ENCODE assay signal across 18 cellular contexts in genomic region chr5:101662263-101662662, GRCh38.
DNase-seq lines count a peak whose midpoint lies in the region; ATAC-seq and TF ChIP-seq lines count a peak whose summit lies in the region.
"Had no signal": no experiment of that assay in that cellular context is flagged by ENCODE, and none has a peak within 500 bp of the region (broad histone marks: within the 10 kb centered on the region; RNA-seq: fewer than 3 reads in every experiment).

No MANE protein-coding gene starts in this region.

- no peak for TF ChIP-seq RAD21 in SK-N-SH (IDR thresholded peaks at IDR 0.05; ENCODE audit: low read length)

- peak in 1 of 2 experiments; percentile 58; a peak in 1 of 4 replicates for TF ChIP-seq EP300 in SK-N-SH (IDR thresholded peaks at IDR 0.05; ENCODE audit: borderline replicate concordance in 1 of 2, low read depth in 1 of 2, low read length in 1 of 2)

- H3K4me3 ChIP-seq in BE2C (ENCODE audit: low read depth, low read length) = no peak overlapping the region
- H3K4me3 ChIP-seq in SK-N-SH (ENCODE audit: low read depth in 2 of 2, low read length in 1 of 2) = no peak overlapping the region
- H3K4me3 ChIP-seq: A549, BLaER1 had no signal

- H3K36me3 ChIP-seq in BE2C (no peaks in the 10 kb centered on the region), SK-N-SH (replicated peaks in 1 of 2; ENCODE audit: control insufficient read depth in 1 of 2, insufficient read depth in 2 of 2, low read length in 1 of 2) (no peaks in the 10 kb centered on the region)
- H3K36me3 ChIP-seq: BLaER1 had no signal

- H4K20me1 ChIP-seq in SK-N-SH (ENCODE audit: insufficient read depth) = no peaks in the 10 kb centered on the region
- H4K20me1 ChIP-seq: BLaER1 had no signal

- no peak for ATAC-seq in HG03039 (IDR thresholded peaks at IDR 0.05; ENCODE audit: unreplicated experiment)
- ATAC-seq: A549 had no signal

- no peak overlapping the region for H3K4me2 ChIP-seq in SK-N-SH
- H3K4me2 ChIP-seq: BLaER1 had no signal

- no peaks in the 10 kb centered on the region for H3K27me3 ChIP-seq in BE2C
- H3K27me3 ChIP-seq in SK-N-SH (ENCODE audit: insufficient read depth) = no peaks in the 10 kb centered on the region
- H3K27me3 ChIP-seq: BLaER1 had no signal

- H3K4me1 ChIP-seq in BE2C (peaks cover 48% of the 10 kb centered on the region), SK-N-SH (ENCODE audit: control insufficient read depth in 1 of 2, insufficient read depth in 2 of 2, low read depth in 1 of 2, low read length in 1 of 2) (no peaks in the 10 kb centered on the region; a peak in 1 of 4 replicates)
- H3K4me1 ChIP-seq: BLaER1 had no signal

- no peaks in the 10 kb centered on the region for H3K79me2 ChIP-seq in SK-N-SH (ENCODE audit: insufficient read depth)

- no peak overlapping the region for H2AFZ ChIP-seq in SK-N-SH (ENCODE audit: low read depth)

- peak; percentile 16 for DNase-seq in NCI-H1105 treated with DMSO at 0.1 percent for 48 hours (lab: John Stamatoyannopoulos, UW)
- DNase-seq in NCI-H1105 (lab: John Stamatoyannopoulos, UW) = no peak
- DNase-seq in BE2C = peak; percentile 35
- no peak for DNase-seq in SK-N-SH
- DNase-seq in activated CD4-positive, alpha-beta T cell treated with anti-CD3 and anti-CD28 coated beads, Interleukin-2, amount 50 U/mL, for 4 hours = no peak
- DNase-seq: AML-193; C1 segment of cervical spinal cord; Caco-2; Calu3; CD4-positive, alpha-beta memory T cell; CD4-positive, CD25-positive, alpha-beta regulatory T cell; CD8-positive, alpha-beta memory T cell; DMS79 treated with DMSO at 0.1 percent for 48 hours; GF-D8 had no signal

- no peak overlapping the region for H3K27ac ChIP-seq in SK-N-SH (ENCODE audit: low read depth in 2 of 2, low read length in 1 of 2)
- H3K27ac ChIP-seq: 22Rv1, A549, BLaER1 had no signal

- no peaks in the 10 kb centered on the region for H3F3A ChIP-seq in SK-N-SH (replicated peaks; ENCODE audit: insufficient read depth)

- no peaks in the 10 kb centered on the region for H3K9me2 ChIP-seq in SK-N-SH

- TF ChIP-seq CTCF in BE2C (IDR thresholded peaks at IDR 0.05; ENCODE audit: low read depth, low read length) (no peak), SK-N-SH (IDR thresholded peaks at IDR 0.05) (no peak)

- CTCF ChIA-PET in SK-N-SH (lab: Yijun Ruan, JAX) = interaction anchor here (1.3 kb wide), 1 partner anchor 16 kb away, joined by 4 read pairs; no protein-coding TSS in a partner anchor

- POLR2A ChIA-PET in SK-N-SH (lab: Yijun Ruan, JAX) = no interaction called here

- H3K9me3 ChIP-seq in BE2C (no peaks in the 10 kb centered on the region), SK-N-SH (no peaks in the 10 kb centered on the region)
- H3K9me3 ChIP-seq: A549, BLaER1, Caco-2 had no signal

- H3K9ac ChIP-seq in SK-N-SH = no peak overlapping the region
- H3K9ac ChIP-seq: BLaER1 had no signal

TF ChIP-seq in SK-N-SH, 30 proteins besides CTCF, POLR2A, EP300 and RAD21:
- no peak for TF ChIP-seq USF1 (IDR thresholded peaks at IDR 0.05; ENCODE audit: borderline replicate concordance, low read depth)
- no peak for TF ChIP-seq NFIC (IDR thresholded peaks at IDR 0.05; ENCODE audit: borderline replicate concordance)
- TF ChIP-seq FOXM1 (IDR thresholded peaks at IDR 0.05; ENCODE audit: low read depth) = no peak
- TF ChIP-seq YY1 (IDR thresholded peaks at IDR 0.05; ENCODE audit: low read depth) = no peak
- TF ChIP-seq TEAD4 (IDR thresholded peaks at IDR 0.05; ENCODE audit: borderline replicate concordance, insufficient read depth) = no peak
- peak; percentile 61 for TF ChIP-seq GATA2 (CRISPR knock-in tag; IDR thresholded peaks at IDR 0.05)
- TF ChIP-seq CHD2 (IDR thresholded peaks at IDR 0.05; ENCODE audit: low read length, partially characterized antibody) = no peak
- peak; percentile 62 for TF ChIP-seq RCOR1 (IDR thresholded peaks at IDR 0.05; ENCODE audit: low read length)

Comparison
In these comparisons a context has a peak if more than half of its experiments do, and no peak if none do; other contexts are left out.
1. DNase-seq: peak in NCI-H1105 treated with DMSO at 0.1 percent for 48 hours (single experiment) and BE2C (single experiment); none in NCI-H1105 (single experiment), SK-N-SH (single experiment) and activated CD4-positive, alpha-beta T cell treated with anti-CD3 and anti-CD28 coated beads, Interleukin-2, amount 50 U/mL, for 4 hours (0 of 2).